ENCODE assay signal across 8 cellular contexts in the genomic region with DNA sequence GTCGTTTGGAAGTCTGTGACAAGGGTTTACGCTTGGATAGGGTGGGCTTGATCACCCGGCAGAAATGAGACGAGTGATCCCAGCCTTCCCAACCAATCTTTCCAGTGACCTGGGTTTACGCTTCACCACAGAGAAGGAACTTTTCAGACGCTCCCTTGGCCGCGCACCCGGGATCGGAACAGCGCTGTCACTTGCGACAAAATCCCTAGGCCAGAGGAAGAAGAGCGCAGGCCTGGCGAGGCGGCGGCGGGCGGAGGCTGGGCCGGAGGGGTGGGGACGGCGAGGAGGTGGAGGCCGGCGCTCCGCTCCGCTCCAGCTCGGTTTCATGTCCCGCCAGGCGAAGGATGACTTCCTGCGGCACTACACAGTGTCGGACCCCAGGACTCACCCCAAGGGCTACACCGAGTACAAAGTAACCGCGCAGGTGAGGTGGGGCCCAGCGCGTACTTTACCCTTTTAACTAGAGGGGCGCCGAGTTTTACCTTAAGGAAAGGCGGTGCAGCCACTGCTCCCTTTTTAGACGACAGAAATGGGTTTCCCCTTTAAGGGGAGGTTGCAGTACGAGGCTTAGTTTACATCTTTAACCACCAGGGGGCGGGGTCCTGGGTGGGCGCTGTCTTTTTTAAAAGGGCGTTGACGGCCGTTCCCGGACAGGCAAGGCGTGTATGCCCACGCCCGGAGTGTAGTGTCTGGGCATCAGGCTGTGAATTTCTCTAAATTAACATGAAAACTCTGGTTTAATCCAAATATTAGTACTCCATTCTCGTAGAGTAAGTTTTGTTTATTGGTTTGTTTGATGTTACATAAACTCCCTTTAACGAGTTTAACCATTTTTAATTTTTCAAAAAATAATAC. TPM values are rescaled to one million over a fixed set of nuclear protein-coding genes. Genes with fewer than 3 reads are reported as not detected.
DNase-seq lines count a peak whose midpoint lies in the region; ATAC-seq and TF ChIP-seq lines count a peak whose summit lies in the region.

SNX15 (plus strand) TSS at position 227 of the 855 bp plus-strand sequence; CDS start at position 326, 99 bp downstream.

- H2AFZ ChIP-seq in PC-3 (ENCODE audit: low read length): peak within 1 kb of the TSS; percentile 74

- H3F3A ChIP-seq in PC-3 (ENCODE audit: low read length, unreplicated experiment): no peaks in the 10 kb centered on the region

- TSS peak; percentile 78 for BruUV-seq in PC-3 (replicated peaks; lab: Mats Ljungman, UMichigan)

- DNase-seq in DMS53 treated with DMSO at 0.1 percent for 48 hours (lab: John Stamatoyannopoulos, UW; ENCODE audit: unreplicated experiment) (peak; percentile 95), PC-3 (peak; percentile 99)
- DNase-seq in Jurkat, Clone E6-1 (ENCODE audit: low read depth, low spot score): peak; percentile 96
- peak; percentile 81 for DNase-seq in activated T-cell treated with anti-CD3 and anti-CD28 coated beads, Interleukin-2, amount 50 U/mL, for 1 hour
- peak; percentile 76 for DNase-seq in stimulated activated CD8-positive, alpha-beta memory T cell treated with anti-CD3 and anti-CD28 coated beads, Interleukin-7, amount 100 ng/mL, for 24 hours (ENCODE audit: low read depth)

- H3K9me2 ChIP-seq in PC-3 (replicated peaks; ENCODE audit: low read length): no peaks in the 10 kb centered on the region

- H3K4me1 ChIP-seq in PC-3 (ENCODE audit: insufficient read depth, low read length): peaks cover 10% of the 10 kb centered on the region
- no peaks in the 10 kb centered on the region for H3K4me1 ChIP-seq in esophagus (ENCODE audit: control insufficient read depth in 2 of 2, insufficient read depth in 2 of 2, low read length in 1 of 2)
- peaks cover 14% of the 10 kb centered on the region for H3K4me1 ChIP-seq in muscle layer of colon (ENCODE audit: insufficient read depth, low read length)

- H3K79me2 ChIP-seq in PC-3 (ENCODE audit: low read length): no peaks in the 10 kb centered on the region

- no peaks in the 10 kb centered on the region for H3K27me3 ChIP-seq in PC-3 (ENCODE audit: low read length)
- H3K27me3 ChIP-seq in esophagus (ENCODE audit: control insufficient read depth in 1 of 2, insufficient read depth in 2 of 2, low read length in 2 of 2): no peaks in the 10 kb centered on the region
- no peaks in the 10 kb centered on the region for H3K27me3 ChIP-seq in muscle layer of colon (ENCODE audit: control insufficient read depth in 1 of 2, insufficient read depth in 2 of 2, low read length in 2 of 2)

- no peaks in the 10 kb centered on the region for H3K9me3 ChIP-seq in PC-3 (ENCODE audit: low read length)
- no peaks in the 10 kb centered on the region for H3K9me3 ChIP-seq in esophagus (ENCODE audit: control insufficient read depth in 2 of 2, insufficient read depth in 1 of 2, low read depth in 1 of 2, low read length in 1 of 2)
- no peaks in the 10 kb centered on the region for H3K9me3 ChIP-seq in muscle layer of colon (ENCODE audit: low read length)

- peak within 1 kb of the TSS; percentile 89 for H3K4me2 ChIP-seq in PC-3 (ENCODE audit: low read length)

- H4K20me1 ChIP-seq in PC-3 (ENCODE audit: low read length): no peaks in the 10 kb centered on the region

- CTCF ChIA-PET in PC-3 (lab: Charles Lee): no interaction called here

- H3K9ac ChIP-seq in PC-3 (ENCODE audit: low read length): peak within 1 kb of the TSS; percentile 52
- peak within 1 kb of the TSS; percentile 28 for H3K9ac ChIP-seq in muscle layer of colon (ENCODE audit: low read length)

- H3K4me3 ChIP-seq in Jurkat, Clone E6-1 (ENCODE audit: low read length): peak within 1 kb of the TSS; percentile 56
- H3K4me3 ChIP-seq in PC-3 (ENCODE audit: low read length) (peak within 1 kb of the TSS; percentile 67), esophagus (ENCODE audit: low read depth in 1 of 2, low read length in 2 of 2) (peak within 1 kb of the TSS; percentile 47 to 67), muscle layer of colon (ENCODE audit: low read depth in 1 of 2, low read length in 2 of 2) (peak within 1 kb of the TSS; percentile 68 to 74)

- ATAC-seq in GM21619 (IDR thresholded peaks at IDR 0.05; ENCODE audit: unreplicated experiment) (peak; percentile 79), PC-3 (peak; percentile 95)

- 1% methylated on average over 51 of the region's 51 CpGs for whole genome bisulfite sequencing in esophagus, 2 donors

- TF ChIP-seq CTCF in PC-3 (conservative IDR thresholded peaks at IDR 0.05; ENCODE audit: low read depth, low read length): peak; percentile 56

- no peaks in the 10 kb centered on the region; the same call in 1 of the 2 replicates for H3K36me3 ChIP-seq in PC-3 (ENCODE audit: low read depth, low read length)
- H3K36me3 ChIP-seq in esophagus (ENCODE audit: control insufficient read depth in 2 of 2, insufficient read depth in 2 of 2, low read length in 1 of 2): peaks cover 0 to 7% of the 10 kb centered on the region in 2 donors
- peaks cover 8% of the 10 kb centered on the region for H3K36me3 ChIP-seq in muscle layer of colon (ENCODE audit: insufficient read depth, low read length)

- POLR2A ChIA-PET in PC-3 (lab: Charles Lee; ENCODE audit: unreplicated experiment): no interaction called here

- intact Hi-C loops in PC-3 (cut with micrococcal nuclease): loop anchor here (1.0 kb wide), 4 partner anchors 13 to 110 kb away; partner anchors contain the start of genes ATG2A and PPP2R5B

- H3K27ac ChIP-seq in PC-3 (ENCODE audit: low read length): peak within 1 kb of the TSS; percentile 66
- peak within 1 kb of the TSS; percentile 93 to 98 for H3K27ac ChIP-seq in esophagus (ENCODE audit: low read depth in 2 of 2, low read length in 1 of 2)
- peak within 1 kb of the TSS; percentile 98 for H3K27ac ChIP-seq in muscle layer of colon (ENCODE audit: low read depth, low read length)

RNA-seq across cellular contexts. Expression of gene SNX15, which starts in this region (rescaled TPM):
- not detected for polyA plus RNA-seq in Jurkat, Clone E6-1 (2012; ENCODE audit: insufficient read depth, insufficient read length)
- total RNA-seq in PC-3 (2014; rRNA removed): 15.1 and 40.4 TPM in 2 replicates
- polyA plus RNA-seq in esophagus: 10 to 100 TPM; 14.7 to 15.6 TPM

Comparison
In these comparisons a context has a peak if more than half of its experiments do, and no peak if none do; other contexts are left out.
1. Peak in every context shown above with its lines: DNase-seq, ATAC-seq, H3K4me3 ChIP-seq and H3K27ac ChIP-seq.